ENCODE assay signal across 1 cellular context in genomic region chr11:19199766-19200165, GRCh38.
TF ChIP-seq lines count a peak whose summit lies in the region.

No MANE protein-coding gene starts in this region.

TF ChIP-seq in K562, 482 proteins besides CTCF, POLR2A, EP300 and RAD21 (continued from another document):
- TF ChIP-seq NR2C1 (IDR thresholded peaks at IDR 0.05), result no peak
- TF ChIP-seq NR2C1 (tag; IDR thresholded peaks at IDR 0.05), result no peak
- TF ChIP-seq TSHZ1 (CRISPR knock-in tag; IDR thresholded peaks at IDR 0.05), result no peak
- peak; percentile 10; the same call in 1 of the 2 replicates for TF ChIP-seq VEZF1 (CRISPR knock-in tag; IDR thresholded peaks at IDR 0.05)
- TF ChIP-seq ZBTB49 (CRISPR knock-in tag; IDR thresholded peaks at IDR 0.05; ENCODE audit: borderline replicate concordance), result no peak
- no peak for TF ChIP-seq POLR3G (IDR thresholded peaks at IDR 0.05; ENCODE audit: extremely low read depth, insufficient read length, insufficient replicate concordance)
- TF ChIP-seq HLTF (IDR thresholded peaks at IDR 0.05), result no peak
